Comparison of ENCODE assay signal across 9 cellular contexts in genomic region chr9:14203366-14204056, GRCh38.
DNase-seq lines count a peak whose midpoint lies in the region; ATAC-seq, FAIRE-seq and TF ChIP-seq lines count a peak whose summit lies in the region.
"Had no signal": no experiment of that assay in that cellular context is flagged by ENCODE, and none has a peak within 500 bp of the region (broad histone marks: within the 10 kb centered on the region; RNA-seq: fewer than 3 reads in every experiment).

No MANE protein-coding gene starts in this region.

- POLR2A ChIA-PET in HEK293 (lab: Yijun Ruan, JAX) = no interaction called here

- no peak overlapping the region for H3K4me3 ChIP-seq in HEK293 (ENCODE audit: low read depth, low read length)
- H3K4me3 ChIP-seq in kidney (ENCODE audit: low read length in 2 of 2) = peak overlapping the region in 1 of 2 donors; percentile 30
- peak overlapping the region; percentile 10 for H3K4me3 ChIP-seq in skeletal muscle satellite cell (ENCODE audit: low read length)

- no peak for ATAC-seq in GM21717 (IDR thresholded peaks at IDR 0.05; ENCODE audit: unreplicated experiment)
- no peak for ATAC-seq in GM21360 (IDR thresholded peaks at IDR 0.05; ENCODE audit: unreplicated experiment)
- ATAC-seq in HG02852 (IDR thresholded peaks at IDR 0.05; ENCODE audit: unreplicated experiment) = no peak
- ATAC-seq: activated CD8-positive, alpha-beta memory T cell treated with anti-CD3 and anti-CD28 coated beads, Interleukin-2, amount 10 ng/mL, durations not matched to agents 7 days and 5 days had no signal

- CTCF ChIA-PET in HEK293 (lab: Yijun Ruan, JAX) = no interaction called here

- TF ChIP-seq CTCF in HEK293 (tag by site-specific recombination; IDR thresholded peaks at IDR 0.05) = no peak
- no peak for TF ChIP-seq CTCF in kidney (IDR thresholded peaks at IDR 0.05; ENCODE audit: borderline replicate concordance, extremely low read depth, insufficient read depth)

- intact Hi-C loops in kidney (cut with DNase I) = no loop called here

- FAIRE-seq in kidney (lab: Jason Lieb, UNC) = no peak

- no peaks in the 10 kb centered on the region for H3K27me3 ChIP-seq in skeletal muscle satellite cell (ENCODE audit: control insufficient read depth, insufficient read depth, low read length)

- H3K4me2 ChIP-seq in skeletal muscle satellite cell (ENCODE audit: low read length) = peak overlapping the region; percentile 58

- DNase-seq in caudate nucleus (lab: John Stamatoyannopoulos, UW) = peak in 48 of 61 donors; percentile 1 to 85 (median 32)
- no peak for DNase-seq in kidney
- DNase-seq in retina = no peak
- DNase-seq: activated CD8-positive, alpha-beta memory T cell treated with anti-CD3 and anti-CD28 coated beads, Interleukin-2, amount 10 ng/mL, durations not matched to agents 7 days and 5 days had no signal

- H3K27ac ChIP-seq in HEK293 (ENCODE audit: extremely low read depth, low read depth, low read length) (peak overlapping the region; percentile 50), caudate nucleus (ENCODE audit: low read depth, low read length) (peak overlapping the region; percentile 48), kidney (ENCODE audit: low read depth in 2 of 2, low read length in 2 of 2) (peak overlapping the region; percentile 46 to 78)

- H3K9ac ChIP-seq in kidney (ENCODE audit: low read length in 2 of 2) = peak overlapping the region in 1 of 2 donors; percentile 4
- H3K9ac ChIP-seq in skeletal muscle satellite cell (ENCODE audit: low read depth, low read length) = peak overlapping the region; percentile 50

- H3K4me1 ChIP-seq in HEK293 (ENCODE audit: control insufficient read depth, insufficient read depth, low read length) = peaks cover 38% of the 10 kb centered on the region
- peaks cover 5 to 30% of the 10 kb centered on the region in 2 donors for H3K4me1 ChIP-seq in kidney (ENCODE audit: control insufficient read depth in 1 of 2, insufficient read depth in 1 of 2, low read depth in 1 of 2, low read length in 2 of 2)
- peaks cover 42% of the 10 kb centered on the region for H3K4me1 ChIP-seq in skeletal muscle satellite cell (ENCODE audit: control insufficient read depth, insufficient read depth, low read length)

- H3K9me3 ChIP-seq in HEK293 (ENCODE audit: control insufficient read depth, insufficient read depth, low read depth, low read length) (no peaks in the 10 kb centered on the region), kidney (ENCODE audit: control insufficient read depth in 1 of 2, low read length in 2 of 2) (no peaks in the 10 kb centered on the region), skeletal muscle satellite cell (replicated peaks; ENCODE audit: low read length) (no peaks in the 10 kb centered on the region)

- no peaks in the 10 kb centered on the region for H3K36me3 ChIP-seq in HEK293 (ENCODE audit: control insufficient read depth in 2 of 2, insufficient read depth in 1 of 2, low read length in 2 of 2)
- no peaks in the 10 kb centered on the region for H3K36me3 ChIP-seq in kidney (ENCODE audit: control insufficient read depth in 1 of 2, insufficient read depth in 2 of 2, low read length in 2 of 2)
- no peaks in the 10 kb centered on the region for H3K36me3 ChIP-seq in skeletal muscle satellite cell (ENCODE audit: insufficient read depth, low read length)

TF ChIP-seq in HEK293, 187 proteins besides CTCF, POLR2A, EP300 and RAD21:
- TF ChIP-seq SP7 (tag by site-specific recombination; IDR thresholded peaks at IDR 0.05) (0 out of 2 replicates have a peak, but pooled peaks have one; percentile 41), YY1 (tag by site-specific recombination; IDR thresholded peaks at IDR 0.05) (0 out of 2 replicates have a peak, but pooled peaks have one; percentile 22), ZBTB7A (tag by site-specific recombination; IDR thresholded peaks at IDR 0.05; ENCODE audit: low read depth) (no peak), ZNF335 (tag by site-specific recombination; conservative IDR thresholded peaks at IDR 0.05) (peak; percentile 62), FEZF1 (tag by site-specific recombination; IDR thresholded peaks at IDR 0.05) (peak; percentile 69), ZNF292 (tag by site-specific recombination; IDR thresholded peaks at IDR 0.05; ENCODE audit: borderline replicate concordance, low read depth) (no peak), ZNF560 (tag by site-specific recombination; IDR thresholded peaks at IDR 0.05; ENCODE audit: borderline replicate concordance) (no peak), PRDM6 (tag by site-specific recombination; IDR thresholded peaks at IDR 0.05) (0 out of 2 replicates have a peak, but pooled peaks have one; percentile 10)

Comparison
In these comparisons a context has a peak if more than half of its experiments do, and no peak if none do; other contexts are left out.
1. DNase-seq: peak in caudate nucleus (48 of 61); none in kidney (single experiment) and retina (single experiment).
2. Peak in every context shown above with its lines, with median percentiles within 50 percentile points of each other: H3K27ac ChIP-seq.